ENCODE assay signal across 16 cellular contexts in the genomic region with DNA sequence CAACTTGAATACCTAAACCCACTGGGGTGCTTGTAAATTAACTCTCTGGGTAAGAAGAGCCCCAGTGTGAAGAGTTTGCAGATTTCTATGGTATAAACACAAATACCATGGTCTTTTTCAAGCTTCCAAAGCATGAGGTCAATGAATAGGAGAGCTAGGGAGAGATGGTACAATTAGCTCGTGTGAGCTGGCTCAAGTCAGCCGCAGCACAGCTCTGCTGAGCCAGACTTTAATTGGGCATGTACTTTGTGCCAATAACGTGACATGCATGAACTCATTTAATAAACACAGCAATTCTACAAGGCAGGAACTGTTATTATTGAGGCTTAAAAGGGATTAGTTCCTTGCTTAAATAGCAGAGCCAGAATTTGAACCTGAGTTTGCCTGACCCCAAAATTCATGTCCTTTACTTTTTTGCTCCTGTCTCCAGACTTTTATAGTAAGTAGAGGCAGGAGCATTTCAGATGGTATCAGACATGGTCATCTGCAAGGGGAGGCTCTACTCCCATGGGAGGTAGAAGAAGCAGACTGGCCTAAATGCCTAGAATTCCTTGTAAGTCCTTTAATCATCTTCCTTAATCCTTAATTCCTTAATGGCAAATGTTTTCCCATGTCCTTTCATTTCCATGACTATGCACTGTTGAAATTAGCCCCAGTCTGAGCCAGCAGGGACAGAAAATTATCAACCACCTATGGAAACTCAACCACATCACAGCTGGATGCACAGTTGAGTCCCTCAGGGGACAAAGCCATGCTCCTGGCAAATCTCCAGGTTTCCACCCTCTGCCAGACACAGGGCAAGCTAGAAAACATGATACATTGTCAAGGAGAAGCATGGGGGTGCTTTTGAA.
DNase-seq lines count a peak whose midpoint lies in the region; ATAC-seq and TF ChIP-seq lines count a peak whose summit lies in the region.
"Had no signal": no experiment of that assay in that cellular context is flagged by ENCODE, and none has a peak within 500 bp of the region (broad histone marks: within the 10 kb centered on the region; RNA-seq: fewer than 3 reads in every experiment).

No MANE protein-coding gene starts in this region.

- H4K20me1 ChIP-seq in hepatocyte (ENCODE audit: insufficient read depth, poor library complexity, severe bottlenecking), result no peaks in the 10 kb centered on the region

- H3K79me2 ChIP-seq in hepatocyte, result no peaks in the 10 kb centered on the region

- H3K27me3 Mint-ChIP-seq in natural killer cell (ENCODE audit: low read depth in 2 of 2), result peaks cover 19 to 29% of the 10 kb centered on the region in 2 donors
- H3K27me3 Mint-ChIP-seq: activated T-cell treated with anti-CD3 and anti-CD28 coated beads, Interleukin-2, amount 50 U/mL, for 24 hours had no signal

- intact Hi-C loops in sciatic nerve (cut with DNase I) (no loop called here), natural killer cell (cut with micrococcal nuclease) (no loop called here)

- H3K27me3 ChIP-seq in hepatocyte, result no peaks in the 10 kb centered on the region
- H3K27me3 ChIP-seq: adrenal gland, heart right ventricle had no signal

- H3K36me3 Mint-ChIP-seq in natural killer cell, result no peaks in the 10 kb centered on the region

- no peak overlapping the region for H3K4me2 ChIP-seq in hepatocyte

- no peak for ATAC-seq in GM21526 (IDR thresholded peaks at IDR 0.05; ENCODE audit: low FRiP score, unreplicated experiment)
- ATAC-seq in sciatic nerve, result no peak
- ATAC-seq in natural killer cell, result no peak
- ATAC-seq: heart right ventricle, left colon had no signal

- H3K27ac Mint-ChIP-seq in natural killer cell, result no peak overlapping the region
- H3K27ac Mint-ChIP-seq: activated T-cell treated with anti-CD3 and anti-CD28 coated beads, Interleukin-2, amount 50 U/mL, for 24 hours had no signal

- H3K4me3 Mint-ChIP-seq in natural killer cell, result no peak overlapping the region
- H3K4me3 Mint-ChIP-seq: activated T-cell treated with anti-CD3 and anti-CD28 coated beads, Interleukin-2, amount 50 U/mL, for 24 hours had no signal

- no peaks in the 10 kb centered on the region for H3K4me1 ChIP-seq in hepatocyte (ENCODE audit: insufficient read depth)
- H3K4me1 ChIP-seq: adrenal gland, heart right ventricle had no signal

- no peak overlapping the region for H2AFZ ChIP-seq in hepatocyte

- 71% methylated on average over 3 of the region's 3 CpGs for WGBS in hepatocyte (ENCODE audit: low lambda C conversion rate, missing lambda C conversion rate)

- peaks cover under 1 to 4% of the 10 kb centered on the region in 2 donors for H3K9me3 Mint-ChIP-seq in natural killer cell

- no peaks in the 10 kb centered on the region for H3K36me3 ChIP-seq in hepatocyte (replicated peaks; ENCODE audit: insufficient read depth, low read depth)
- H3K36me3 ChIP-seq: adrenal gland, heart right ventricle had no signal

- H3K27ac ChIP-seq in hepatocyte, result no peak overlapping the region
- H3K27ac ChIP-seq: adrenal gland, C4-2B, heart right ventricle had no signal

- H3K9me2 ChIP-seq in hepatocyte (replicated peaks; ENCODE audit: insufficient read depth), result no peaks in the 10 kb centered on the region

- DNase-seq in COR-L47 (lab: John Stamatoyannopoulos, UW) (peak; percentile 49), H4 (ENCODE audit: low spot score) (peak; percentile 71), NCI-H2227 (lab: John Stamatoyannopoulos, UW; ENCODE audit: unreplicated experiment) (peak; percentile 59), hepatocyte (ENCODE audit: low spot score) (peak; percentile 19), sciatic nerve (ENCODE audit: low spot score) (no peak), natural killer cell (no peak)
- DNase-seq in activated effector memory CD4-positive, alpha-beta T cell treated with Interleukin-2 at 50 U/mL for 16 hours, result no peak
- DNase-seq: activated CD4-positive, alpha-beta T cell treated with anti-CD3 and anti-CD28 coated beads for 48 hours; activated T-cell treated with anti-CD3 and anti-CD28 coated beads, Interleukin-2, amount 50 U/mL, for 24 hours; adrenal gland; heart right ventricle; KG1; left colon; stimulated activated CD4-positive, alpha-beta T cell treated with anti-CD3 and anti-CD28 coated beads, Interleukin-4, amount 100 ng/mL, for 24 hours had no signal

- no peak overlapping the region for H3K4me3 ChIP-seq in hepatocyte
- H3K4me3 ChIP-seq: adrenal gland, heart right ventricle had no signal

- TF ChIP-seq CTCF in hepatocyte (IDR thresholded peaks at IDR 0.05; ENCODE audit: poor library complexity) (no peak), natural killer cell (IDR thresholded peaks at IDR 0.05) (no peak)

- no peaks in the 10 kb centered on the region for H3K4me1 Mint-ChIP-seq in natural killer cell

- no peaks in the 10 kb centered on the region for H3K9me3 ChIP-seq in hepatocyte (ENCODE audit: low read depth)
- H3K9me3 ChIP-seq: adrenal gland had no signal

Comparison
In these comparisons a context has a peak if more than half of its experiments do, and no peak if none do; other contexts are left out.
1. DNase-seq: peak in COR-L47 (single experiment), H4 (single experiment), NCI-H2227 (single experiment) and hepatocyte (single experiment); none in sciatic nerve (single experiment), natural killer cell (single experiment) and activated effector memory CD4-positive, alpha-beta T cell treated with Interleukin-2 at 50 U/mL for 16 hours (single experiment).